8 cellular contexts compared by ENCODE assay signal in genomic region chr1:229342305-229342901, GRCh38. TPM values are rescaled to one million over a fixed set of nuclear protein-coding genes. Genes with fewer than 3 reads are reported as not detected.
DNase-seq lines count a peak whose midpoint lies in the region; ATAC-seq and TF ChIP-seq lines count a peak whose summit lies in the region.

No MANE protein-coding gene starts in this region.

- H3K36me3 ChIP-seq in rectal smooth muscle tissue (ENCODE audit: control insufficient read depth, insufficient read depth, low read length) (no peaks in the 10 kb centered on the region), vagina (no peaks in the 10 kb centered on the region)

- H3K36me3 Mint-ChIP-seq in T-helper 17 cell (ENCODE audit: low read depth), result peaks cover 6% of the 10 kb centered on the region

- H3K9me3 ChIP-seq in T-helper 17 cell (ENCODE audit: control insufficient read depth, low read length, poor library complexity, severe bottlenecking) (no peaks in the 10 kb centered on the region), right cardiac atrium (ENCODE audit: control insufficient read depth, low read length) (no peaks in the 10 kb centered on the region), vagina (no peaks in the 10 kb centered on the region)

- no peaks in the 10 kb centered on the region for H3K27me3 ChIP-seq in right cardiac atrium (ENCODE audit: control insufficient read depth, insufficient read depth)
- H3K27me3 ChIP-seq in rectal smooth muscle tissue (ENCODE audit: control insufficient read depth, insufficient read depth, low read length), result no peaks in the 10 kb centered on the region
- no peaks in the 10 kb centered on the region for H3K27me3 ChIP-seq in vagina

- intact Hi-C loops in right cardiac atrium (cut with DNase I), result loop anchor here in 1 of 4 donors (5.0 kb wide), 1 partner anchor 70 kb away; the partner anchor contains the start of gene RAB4A
- intact Hi-C loops in vagina (cut with DNase I), result no loop called here

- peaks cover 9% of the 10 kb centered on the region for H3K27me3 Mint-ChIP-seq in T-helper 17 cell

- no peak for TF ChIP-seq CTCF in GM13976 (IDR thresholded peaks at IDR 0.05; ENCODE audit: borderline replicate concordance, control extremely low read depth, extremely low read depth, insufficient read depth, missing control alignments)
- TF ChIP-seq CTCF in vagina (IDR thresholded peaks at IDR 0.05), result no peak

- whole genome bisulfite sequencing in right cardiac atrium, result under 1% methylated on average over 73 of the region's 73 CpGs

- in situ Hi-C loops in GM13976 (cut with MboI; ENCODE audit: low sequenced_read_pairs, unreplicated experiment), result no loop called here

- peak overlapping the region; percentile 57 for H3K9ac ChIP-seq in rectal smooth muscle tissue (ENCODE audit: low read length)

- H3K27ac ChIP-seq in angular gyrus (ENCODE audit: low read depth, low read length) (peak overlapping the region; percentile 96), right cardiac atrium (ENCODE audit: low read length) (peak overlapping the region; percentile 78), rectal smooth muscle tissue (ENCODE audit: low read depth, low read length) (peak overlapping the region; percentile 93), vagina (peak overlapping the region; percentile 94)

- H3K4me3 ChIP-seq in right cardiac atrium (ENCODE audit: low read length) (peak overlapping the region; percentile 81), rectal smooth muscle tissue (ENCODE audit: low read length) (peak overlapping the region; percentile 84), vagina (peak overlapping the region; percentile 95 to 96)

- H3K4me3 Mint-ChIP-seq in T-helper 17 cell, result peak overlapping the region; percentile 97

- H3K27ac Mint-ChIP-seq in T-helper 17 cell, result peak overlapping the region; percentile 98

- TF ChIP-seq POLR2A in vagina (IDR thresholded peaks at IDR 0.05), result peak in 1 of 2 donors; percentile 38

- H3K4me1 ChIP-seq in right cardiac atrium (ENCODE audit: control insufficient read depth, insufficient read depth, low read length) (peaks cover 2% of the 10 kb centered on the region), rectal smooth muscle tissue (ENCODE audit: control insufficient read depth, insufficient read depth, low read length) (peaks cover 3% of the 10 kb centered on the region), vagina (peaks cover 26% of the 10 kb centered on the region)

- H3K4me1 Mint-ChIP-seq in T-helper 17 cell, result peaks cover 48% of the 10 kb centered on the region

- DNase-seq in GM13976 (ENCODE audit: low spot score) (peak; percentile 89), NCI-H1105 (lab: John Stamatoyannopoulos, UW) (peak; percentile 63), T-helper 17 cell (peak; percentile 75 to 86 (median 85)), right cardiac atrium (peak; percentile 85 to 94 (median 94)), vagina (ENCODE audit: extremely low spot score in 2 of 2) (no peak)

- peak; percentile 74 for ATAC-seq in HG02642 (IDR thresholded peaks at IDR 0.05; ENCODE audit: poor library complexity, unreplicated experiment)
- peak; percentile 78 for ATAC-seq in T-helper 17 cell
- ATAC-seq in right cardiac atrium, result peak; percentile 97

RNA-seq across cellular contexts. Expression of gene CCSAP, which starts 0.4 kb away (rescaled TPM):
- total RNA-seq in T-helper 17 cell (10 to 100 TPM; 29.0 to 33.1 TPM), right cardiac atrium (1 to 10 TPM; 3.3 to 4.4 (median 3.5) TPM), vagina (3.9 TPM)
- polyA plus RNA-seq in right cardiac atrium, result 2.1 TPM

Comparison
In these comparisons a context has a peak if more than half of its experiments do, and no peak if none do; other contexts are left out.
1. DNase-seq: peak in GM13976 (single experiment), NCI-H1105 (single experiment), T-helper 17 cell (3 of 3) and right cardiac atrium (3 of 3); none in vagina (0 of 2).
2. Peak in every context shown above with its lines, with median percentiles within 50 percentile points of each other: ATAC-seq, H3K27ac ChIP-seq and H3K4me3 ChIP-seq.